8 cellular contexts compared by ENCODE assay signal in genomic region chr10:47552719-47553118, GRCh38. TPM values are rescaled to one million over a fixed set of nuclear protein-coding genes. Genes with fewer than 3 reads are reported as not detected.
A peak's percentile ranks its signal among the peaks of the same experiment; 100 is the strongest.
DNase-seq lines count a peak whose midpoint lies in the region; TF ChIP-seq lines count a peak whose summit lies in the region.
"Not testable (repeated sequence)": the region's sequence is repeated elsewhere in the genome, so short reads cannot be mapped to it uniquely, and the experiment has no call there.

No MANE protein-coding gene starts in this region.

- CTCF ChIA-PET in HEK293T (lab: Yijun Ruan, JAX) = not testable (repeated sequence)

- not testable (repeated sequence) for H3K9me3 ChIP-seq in left ventricle myocardium inferior (replicated peaks); neutrophil

- DNase-seq in GDM1 (lab: John Stamatoyannopoulos, UW) = peak; percentile 42
- DNase-seq in HEK293T (ENCODE audit: extremely low spot score); left ventricle myocardium inferior: not testable (repeated sequence)
- DNase-seq in LHCN-M2 (ENCODE audit: low read depth) = peak; percentile 77
- peak; percentile 35 for DNase-seq in T1000 (lab: John Stamatoyannopoulos, UW)
- DNase-seq in astrocyte of the spinal cord (ENCODE audit: low read depth, low spot score) = peak; percentile 64
- peak in 35 of 49 donors; percentile 0 to 75 (median 26) for DNase-seq in substantia nigra (lab: John Stamatoyannopoulos, UW)

- H3K27me3 ChIP-seq in left ventricle myocardium inferior (ENCODE audit: low read depth); neutrophil: not testable (repeated sequence)

- intact Hi-C loops in left ventricle myocardium inferior (cut with micrococcal nuclease) = not testable (repeated sequence)

- H3K4me3 ChIP-seq in astrocyte of the spinal cord (ENCODE audit: low read depth, low read length) = peak overlapping the region; percentile 78
- H3K4me3 ChIP-seq in left ventricle myocardium inferior = peak overlapping the region; percentile 78
- peak overlapping the region; percentile 51 to 63 for H3K4me3 ChIP-seq in neutrophil (ENCODE audit: low read depth in 1 of 2, low read length in 1 of 2)

- TF ChIP-seq CTCF in astrocyte of the spinal cord (IDR thresholded peaks at IDR 0.05; ENCODE audit: low read depth, low read length) = peak; percentile 18
- TF ChIP-seq CTCF in left ventricle myocardium inferior (IDR thresholded peaks at IDR 0.05; ENCODE audit: borderline replicate concordance); neutrophil (IDR thresholded peaks at IDR 0.05): not testable (repeated sequence)

- H3K36me3 ChIP-seq in left ventricle myocardium inferior, neutrophil: not testable (repeated sequence)

- H3K27ac ChIP-seq in left ventricle myocardium inferior (replicated peaks) (peak overlapping the region; percentile 86), substantia nigra (ENCODE audit: low read depth, low read length, poor library complexity, severe bottlenecking) (peak overlapping the region; percentile 55)
- not testable (repeated sequence) for H3K27ac ChIP-seq in neutrophil

- H3K4me1 ChIP-seq in left ventricle myocardium inferior; neutrophil (ENCODE audit: control insufficient read depth in 1 of 2, insufficient read depth in 1 of 2, low read depth in 1 of 2, low read length in 1 of 2): not testable (repeated sequence)

- POLR2A ChIA-PET in HEK293T (lab: Yijun Ruan, JAX) = not testable (repeated sequence)

- in situ Hi-C loops in astrocyte of the spinal cord (cut with HindIII; ENCODE audit: low sequenced_read_pairs) = not testable (repeated sequence)

TF ChIP-seq in HEK293T, 16 proteins besides CTCF, POLR2A, EP300 and RAD21:
- peak; percentile 68 for TF ChIP-seq PKNOX1 (IDR thresholded peaks at IDR 0.05)

RNA-seq across cellular contexts. Expression of gene AGAP9, which starts 29.3 kb away (rescaled TPM):
- total RNA-seq in LHCN-M2 (2014; rRNA removed) = 2.2 and 2.3 TPM in 2 replicates
- 0.94 TPM for polyA plus RNA-seq in LHCN-M2 (2012)
- 1.6 TPM for total RNA-seq in left ventricle myocardium inferior
